ENCODE assay signal across 2 cellular contexts in genomic region chr10:72133517-72133916, GRCh38.
A peak's percentile ranks its signal among the peaks of the same experiment; 100 is the strongest.
TF ChIP-seq lines count a peak whose summit lies in the region.

No MANE protein-coding gene starts in this region.

TF ChIP-seq in GM12878, 131 proteins besides CTCF, POLR2A, EP300 and RAD21 (continued from another document and continues in another):
- TF ChIP-seq, protein P1, sequence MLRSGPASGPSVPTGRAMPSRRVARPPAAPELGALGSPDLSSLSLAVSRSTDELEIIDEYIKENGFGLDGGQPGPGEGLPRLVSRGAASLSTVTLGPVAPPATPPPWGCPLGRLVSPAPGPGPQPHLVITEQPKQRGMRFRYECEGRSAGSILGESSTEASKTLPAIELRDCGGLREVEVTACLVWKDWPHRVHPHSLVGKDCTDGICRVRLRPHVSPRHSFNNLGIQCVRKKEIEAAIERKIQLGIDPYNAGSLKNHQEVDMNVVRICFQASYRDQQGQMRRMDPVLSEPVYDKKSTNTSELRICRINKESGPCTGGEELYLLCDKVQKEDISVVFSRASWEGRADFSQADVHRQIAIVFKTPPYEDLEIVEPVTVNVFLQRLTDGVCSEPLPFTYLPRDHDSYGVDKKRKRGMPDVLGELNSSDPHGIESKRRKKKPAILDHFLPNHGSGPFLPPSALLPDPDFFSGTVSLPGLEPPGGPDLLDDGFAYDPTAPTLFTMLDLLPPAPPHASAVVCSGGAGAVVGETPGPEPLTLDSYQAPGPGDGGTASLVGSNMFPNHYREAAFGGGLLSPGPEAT (IDR thresholded peaks at IDR 0.05; ENCODE audit: low read depth): peak; percentile 89
- TF ChIP-seq PML (IDR thresholded peaks at IDR 0.05; ENCODE audit: low read length) (0 out of 2 replicates have a peak, but pooled peaks have one; percentile 46), CUX1 (IDR thresholded peaks at IDR 0.05; ENCODE audit: insufficient replicate concordance, low read depth, low read length) (peak; percentile 78), IRF4 (IDR thresholded peaks at IDR 0.05; ENCODE audit: low read depth, low read length) (peak; percentile 97), SREBF1 (IDR thresholded peaks at IDR 0.05; ENCODE audit: low read length) (no peak), IKZF2 (IDR thresholded peaks at IDR 0.05) (peak; percentile 99), RCOR1 (conservative IDR thresholded peaks at IDR 0.05; ENCODE audit: low read depth, low read length) (no peak), POU2F2 (IDR thresholded peaks at IDR 0.05; ENCODE audit: borderline replicate concordance, low read depth, low read length) (peak; percentile 70; the same call in 1 of the 3 replicates), ZNF207 (IDR thresholded peaks at IDR 0.05; ENCODE audit: borderline replicate concordance) (no peak), ATF7 (IDR thresholded peaks at IDR 0.05; ENCODE audit: low read depth) (peak; percentile 94), TCF7 (IDR thresholded peaks at IDR 0.05; ENCODE audit: borderline replicate concordance) (peak; percentile 62; the same call in 1 of the 2 replicates), TAF1 (IDR thresholded peaks at IDR 0.05; ENCODE audit: borderline replicate concordance, low read depth, low read length) (no peak), ETV6 (conservative IDR thresholded peaks at IDR 0.05 in 1 of 2, IDR thresholded peaks at IDR 0.05 in 1 of 2; ENCODE audit: borderline replicate concordance in 1 of 2, low read depth in 1 of 2) (peak in 1 of 2 experiments; percentile 73; a peak in 2 of 4 replicates), GABPA (IDR thresholded peaks at IDR 0.05; ENCODE audit: low read depth) (peak; percentile 44; the same call in 1 of the 2 replicates), NR2F1 (conservative IDR thresholded peaks at IDR 0.05) (peak; percentile 90), SIX5 (IDR thresholded peaks at IDR 0.05; ENCODE audit: low read depth, low read length, severe bottlenecking) (peak; percentile 14)
- TF ChIP-seq, protein P2, sequence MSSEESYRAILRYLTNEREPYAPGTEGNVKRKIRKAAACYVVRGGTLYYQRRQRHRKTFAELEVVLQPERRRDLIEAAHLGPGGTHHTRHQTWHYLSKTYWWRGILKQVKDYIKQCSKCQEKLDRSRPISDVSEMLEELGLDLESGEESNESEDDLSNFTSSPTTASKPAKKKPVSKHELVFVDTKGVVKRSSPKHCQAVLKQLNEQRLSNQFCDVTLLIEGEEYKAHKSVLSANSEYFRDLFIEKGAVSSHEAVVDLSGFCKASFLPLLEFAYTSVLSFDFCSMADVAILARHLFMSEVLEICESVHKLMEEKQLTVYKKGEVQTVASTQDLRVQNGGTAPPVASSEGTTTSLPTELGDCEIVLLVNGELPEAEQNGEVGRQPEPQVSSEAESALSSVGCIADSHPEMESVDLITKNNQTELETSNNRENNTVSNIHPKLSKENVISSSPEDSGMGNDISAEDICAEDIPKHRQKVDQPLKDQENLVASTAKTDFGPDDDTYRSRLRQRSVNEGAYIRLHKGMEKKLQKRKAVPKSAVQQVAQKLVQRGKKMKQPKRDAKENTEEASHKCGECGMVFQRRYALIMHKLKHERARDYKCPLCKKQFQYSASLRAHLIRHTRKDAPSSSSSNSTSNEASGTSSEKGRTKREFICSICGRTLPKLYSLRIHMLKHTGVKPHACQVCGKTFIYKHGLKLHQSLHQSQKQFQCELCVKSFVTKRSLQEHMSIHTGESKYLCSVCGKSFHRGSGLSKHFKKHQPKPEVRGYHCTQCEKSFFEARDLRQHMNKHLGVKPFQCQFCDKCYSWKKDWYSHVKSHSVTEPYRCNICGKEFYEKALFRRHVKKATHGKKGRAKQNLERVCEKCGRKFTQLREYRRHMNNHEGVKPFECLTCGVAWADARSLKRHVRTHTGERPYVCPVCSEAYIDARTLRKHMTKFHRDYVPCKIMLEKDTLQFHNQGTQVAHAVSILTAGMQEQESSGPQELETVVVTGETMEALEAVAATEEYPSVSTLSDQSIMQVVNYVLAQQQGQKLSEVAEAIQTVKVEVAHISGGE (CRISPR knock-in tag; IDR thresholded peaks at IDR 0.05): no peak

TF ChIP-seq in WTC11, 78 proteins besides CTCF, POLR2A, EP300 and RAD21 (continued from another document):
- TF ChIP-seq, protein P3, sequence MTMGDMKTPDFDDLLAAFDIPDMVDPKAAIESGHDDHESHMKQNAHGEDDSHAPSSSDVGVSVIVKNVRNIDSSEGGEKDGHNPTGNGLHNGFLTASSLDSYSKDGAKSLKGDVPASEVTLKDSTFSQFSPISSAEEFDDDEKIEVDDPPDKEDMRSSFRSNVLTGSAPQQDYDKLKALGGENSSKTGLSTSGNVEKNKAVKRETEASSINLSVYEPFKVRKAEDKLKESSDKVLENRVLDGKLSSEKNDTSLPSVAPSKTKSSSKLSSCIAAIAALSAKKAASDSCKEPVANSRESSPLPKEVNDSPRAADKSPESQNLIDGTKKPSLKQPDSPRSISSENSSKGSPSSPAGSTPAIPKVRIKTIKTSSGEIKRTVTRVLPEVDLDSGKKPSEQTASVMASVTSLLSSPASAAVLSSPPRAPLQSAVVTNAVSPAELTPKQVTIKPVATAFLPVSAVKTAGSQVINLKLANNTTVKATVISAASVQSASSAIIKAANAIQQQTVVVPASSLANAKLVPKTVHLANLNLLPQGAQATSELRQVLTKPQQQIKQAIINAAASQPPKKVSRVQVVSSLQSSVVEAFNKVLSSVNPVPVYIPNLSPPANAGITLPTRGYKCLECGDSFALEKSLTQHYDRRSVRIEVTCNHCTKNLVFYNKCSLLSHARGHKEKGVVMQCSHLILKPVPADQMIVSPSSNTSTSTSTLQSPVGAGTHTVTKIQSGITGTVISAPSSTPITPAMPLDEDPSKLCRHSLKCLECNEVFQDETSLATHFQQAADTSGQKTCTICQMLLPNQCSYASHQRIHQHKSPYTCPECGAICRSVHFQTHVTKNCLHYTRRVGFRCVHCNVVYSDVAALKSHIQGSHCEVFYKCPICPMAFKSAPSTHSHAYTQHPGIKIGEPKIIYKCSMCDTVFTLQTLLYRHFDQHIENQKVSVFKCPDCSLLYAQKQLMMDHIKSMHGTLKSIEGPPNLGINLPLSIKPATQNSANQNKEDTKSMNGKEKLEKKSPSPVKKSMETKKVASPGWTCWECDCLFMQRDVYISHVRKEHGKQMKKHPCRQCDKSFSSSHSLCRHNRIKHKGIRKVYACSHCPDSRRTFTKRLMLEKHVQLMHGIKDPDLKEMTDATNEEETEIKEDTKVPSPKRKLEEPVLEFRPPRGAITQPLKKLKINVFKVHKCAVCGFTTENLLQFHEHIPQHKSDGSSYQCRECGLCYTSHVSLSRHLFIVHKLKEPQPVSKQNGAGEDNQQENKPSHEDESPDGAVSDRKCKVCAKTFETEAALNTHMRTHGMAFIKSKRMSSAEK (CRISPR knock-in tag; IDR thresholded peaks at IDR 0.05; ENCODE audit: borderline replicate concordance): no peak
- TF ChIP-seq ZNF232 (CRISPR knock-in tag; IDR thresholded peaks at IDR 0.05) (no peak), MXD4 (CRISPR knock-in tag; IDR thresholded peaks at IDR 0.05; ENCODE audit: borderline replicate concordance) (no peak), OVOL2 (CRISPR knock-in tag; IDR thresholded peaks at IDR 0.05; ENCODE audit: borderline replicate concordance) (no peak), ZNF671 (CRISPR knock-in tag; IDR thresholded peaks at IDR 0.05) (no peak), ZNF219 (CRISPR knock-in tag; IDR thresholded peaks at IDR 0.05; ENCODE audit: borderline replicate concordance) (no peak)
